ENCODE assay signal across 8 cellular contexts in genomic region chr2:207334631-207335371, GRCh38.
DNase-seq lines count a peak whose midpoint lies in the region; ATAC-seq and TF ChIP-seq lines count a peak whose summit lies in the region.

No MANE protein-coding gene starts in this region.

- no peak for TF ChIP-seq POLR2A in stomach (IDR thresholded peaks at IDR 0.05)

- intact Hi-C loops in lower lobe of right lung (cut with DNase I) (no loop called here), stomach (cut with DNase I; ENCODE audit: low total_unique reads) (no loop called here)

- H3K27me3 ChIP-seq in SJSA1 (replicated peaks) (no peaks in the 10 kb centered on the region), lower lobe of right lung (ENCODE audit: low read depth) (no peaks in the 10 kb centered on the region), stomach (no peaks in the 10 kb centered on the region)

- H3K4me3 ChIP-seq in SJSA1 (peak overlapping the region; percentile 26), lower lobe of right lung (peak overlapping the region; percentile 36), stomach (peak overlapping the region in 3 of 4 donors; percentile 10 to 28 (median 22))

- 19 to 35% (median 28%) methylated on average over 18 to 20 of the region's 20 CpGs for WGBS in stomach, 5 donors

- H3K9me3 ChIP-seq in SJSA1 (replicated peaks) (no peaks in the 10 kb centered on the region), lower lobe of right lung (no peaks in the 10 kb centered on the region), stomach (no peaks in the 10 kb centered on the region)

- peak; percentile 40 for TF ChIP-seq EP300 in stomach (IDR thresholded peaks at IDR 0.05)

- H3K36me3 ChIP-seq in SJSA1 (no peaks in the 10 kb centered on the region), lower lobe of right lung (no peaks in the 10 kb centered on the region), stomach (no peaks in the 10 kb centered on the region)

- H3K27ac ChIP-seq in SJSA1 = peak overlapping the region; percentile 97
- H3K27ac ChIP-seq in lower lobe of right lung = peak overlapping the region; percentile 82
- H3K27ac ChIP-seq in stomach = peak overlapping the region; percentile 58 to 85 (median 82)

- DNase-seq in GM04504 (ENCODE audit: low read depth) (peak; percentile 97), SJSA1 (ENCODE audit: low read depth in 1 of 2, low spot score in 2 of 2) (peak; percentile 98 to 99), dermis blood vessel endothelial cell (peak; percentile 98), lower lobe of right lung (peak; percentile 56), stomach (peak; percentile 53), Kasumi-1 (lab: John Stamatoyannopoulos, UW) (no peak)
- no peak for DNase-seq in effector CD8-positive, alpha-beta T cell (lab: John Stamatoyannopoulos, UW)

- TF ChIP-seq CTCF in lower lobe of right lung (IDR thresholded peaks at IDR 0.05) = no peak
- TF ChIP-seq CTCF in stomach (IDR thresholded peaks at IDR 0.05) = no peak

- H3K4me1 ChIP-seq in SJSA1 (replicated peaks) (peaks cover 51% of the 10 kb centered on the region), lower lobe of right lung (peaks cover 29% of the 10 kb centered on the region), stomach (peaks cover 0 to 25% (median 6%) of the 10 kb centered on the region in 4 donors)

- peak; percentile 29 for ATAC-seq in HG02571 (IDR thresholded peaks at IDR 0.05; ENCODE audit: unreplicated experiment)
- peak; percentile 81 to 88 for ATAC-seq in lower lobe of right lung

Comparison
In these comparisons a context has a peak if more than half of its experiments do, and no peak if none do; other contexts are left out.
1. DNase-seq: peak in GM04504 (single experiment), SJSA1 (2 of 2), dermis blood vessel endothelial cell (single experiment), lower lobe of right lung (single experiment) and stomach (single experiment); none in effector CD8-positive, alpha-beta T cell (single experiment) and Kasumi-1 (0 of 2).
2. Peak in every context shown above with its lines, with median percentiles within 50 percentile points of each other: H3K27ac ChIP-seq and H3K4me3 ChIP-seq.